Comparison of ENCODE assay signal across 11 cellular contexts in genomic region chrX:66013195-66013816, GRCh38. TPM values are rescaled to one million over a fixed set of nuclear protein-coding genes. Genes with fewer than 3 reads are reported as not detected.
A peak's percentile ranks its signal among the peaks of the same experiment; 100 is the strongest.
DNase-seq lines count a peak whose midpoint lies in the region; ATAC-seq and TF ChIP-seq lines count a peak whose summit lies in the region.
"Had no signal": no experiment of that assay in that cellular context is flagged by ENCODE, and none has a peak within 500 bp of the region (broad histone marks: within the 10 kb centered on the region; RNA-seq: fewer than 3 reads in every experiment).

No MANE protein-coding gene starts in this region.

- no peaks in the 10 kb centered on the region for H3K36me3 ChIP-seq in CD8-positive, alpha-beta memory T cell (ENCODE audit: insufficient read depth, low read length)
- H3K36me3 ChIP-seq in thyroid gland = no peaks in the 10 kb centered on the region
- H3K36me3 ChIP-seq: breast epithelium had no signal

- peak; percentile 28 for ATAC-seq in GM21529 (IDR thresholded peaks at IDR 0.05; ENCODE audit: unreplicated experiment)
- peak; percentile 35 for ATAC-seq in left ventricle myocardium superior
- ATAC-seq: HCT116 had no signal

- no peak for DNase-seq in CD8-positive, alpha-beta memory T cell
- DNase-seq in NOMO-1 (lab: John Stamatoyannopoulos, UW; ENCODE audit: unreplicated experiment in 2 of 2) (peak; percentile 93 to 99), left ventricle myocardium superior (no peak), thyroid gland (no peak), NCI-H2029 treated with DMSO at 0.1 percent for 48 hours (lab: John Stamatoyannopoulos, UW) (no peak), mesenteric fat pad (ENCODE audit: low spot score) (no peak)
- DNase-seq in activated effector memory CD4-positive, alpha-beta T cell treated with Interleukin-2 at 50 U/mL for 16 hours = no peak
- DNase-seq: activated CD8-positive, alpha-beta memory T cell treated with anti-CD3 and anti-CD28 coated beads for 24 hours had no signal

- no peak overlapping the region for H3K4me3 ChIP-seq in CD8-positive, alpha-beta memory T cell (ENCODE audit: low read length)
- no peak overlapping the region for H3K4me3 ChIP-seq in thyroid gland (replicated peaks in 1 of 3)
- H3K4me3 ChIP-seq: breast epithelium had no signal

- peaks cover 48 to 75% (median 73%) of the 10 kb centered on the region in 3 donors for H3K4me1 Mint-ChIP-seq in CD8-positive, alpha-beta memory T cell

- no peak for TF ChIP-seq CTCF in thyroid gland (IDR thresholded peaks at IDR 0.05)

- POLR2A ChIA-PET in CD8-positive, alpha-beta memory T cell (lab: Charles Lee) = no interaction called here

- intact Hi-C loops in left ventricle myocardium superior (cut with micrococcal nuclease) = no loop called here
- intact Hi-C loops in thyroid gland (cut with DNase I) = no loop called here

- H3K9me3 Mint-ChIP-seq in CD8-positive, alpha-beta memory T cell = no peaks in the 10 kb centered on the region

- CTCF ChIA-PET in CD8-positive, alpha-beta memory T cell (lab: Charles Lee) = no interaction called here

- H3K27me3 Mint-ChIP-seq in CD8-positive, alpha-beta memory T cell = peaks cover 0 to 2% of the 10 kb centered on the region in 2 donors

- H3K36me3 Mint-ChIP-seq in CD8-positive, alpha-beta memory T cell = peaks cover 0 to 2% (median 0%) of the 10 kb centered on the region in 3 donors

- H3K4me3 Mint-ChIP-seq in CD8-positive, alpha-beta memory T cell = no peak overlapping the region

- H3K4me1 ChIP-seq in CD8-positive, alpha-beta memory T cell (ENCODE audit: insufficient read depth, low read length) = peaks cover 68% of the 10 kb centered on the region
- H3K4me1 ChIP-seq in thyroid gland = no peaks in the 10 kb centered on the region
- H3K4me1 ChIP-seq: breast epithelium had no signal

- H3K27me3 ChIP-seq in CD8-positive, alpha-beta memory T cell (ENCODE audit: insufficient read depth, low read length, poor library complexity, severe bottlenecking) = no peaks in the 10 kb centered on the region
- no peaks in the 10 kb centered on the region for H3K27me3 ChIP-seq in thyroid gland

- WGBS in thyroid gland, 2 donors = 86% methylated on average over 5 of the region's 5 CpGs

- H3K27ac Mint-ChIP-seq in CD8-positive, alpha-beta memory T cell = peak overlapping the region in 2 of 8 donors; percentile 57 to 77

- H3K27ac ChIP-seq in CD8-positive, alpha-beta memory T cell (ENCODE audit: low read depth, low read length) = peak overlapping the region; percentile 38
- H3K27ac ChIP-seq in thyroid gland = no peak overlapping the region
- H3K27ac ChIP-seq: breast epithelium had no signal

- TF ChIP-seq POLR2A in thyroid gland (IDR thresholded peaks at IDR 0.05) = no peak

- no peaks in the 10 kb centered on the region for H3K9me3 ChIP-seq in CD8-positive, alpha-beta memory T cell (ENCODE audit: low read length)
- no peaks in the 10 kb centered on the region for H3K9me3 ChIP-seq in thyroid gland
- H3K9me3 ChIP-seq: breast epithelium had no signal

RNA-seq across cellular contexts. Expression of gene VSIG4, which starts 26.6 kb away (rescaled TPM):
- under 1 TPM; 0.64 to 0.68 TPM for total RNA-seq in CD8-positive, alpha-beta memory T cell
- 2.5 TPM for polyA plus RNA-seq in CD8-positive, alpha-beta memory T cell
- total RNA-seq in left ventricle myocardium superior (42.1 TPM), thyroid gland (10 to 100 TPM; 29.4 to 84.3 (median 34.0) TPM), mesenteric fat pad (448 TPM)

Comparison
In these comparisons a context has a peak if more than half of its experiments do, and no peak if none do; other contexts are left out.
1. DNase-seq: peak in NOMO-1 (2 of 2); none in CD8-positive, alpha-beta memory T cell (0 of 5), left ventricle myocardium superior (single experiment), thyroid gland (0 of 2), activated effector memory CD4-positive, alpha-beta T cell treated with Interleukin-2 at 50 U/mL for 16 hours (single experiment), NCI-H2029 treated with DMSO at 0.1 percent for 48 hours (single experiment) and mesenteric fat pad (single experiment).
2. RNA of gene VSIG4, which starts 26.6 kb away (total RNA-seq): 448 TPM in mesenteric fat pad (single experiment), 42.1 TPM in left ventricle myocardium superior (single experiment) and 29.4 to 84.3 TPM in thyroid gland; 0.64 to 0.68 TPM in CD8-positive, alpha-beta memory T cell; every median in the first group is over 10 times any median in the second.